8 cellular contexts compared by ENCODE assay signal in the genomic region with DNA sequence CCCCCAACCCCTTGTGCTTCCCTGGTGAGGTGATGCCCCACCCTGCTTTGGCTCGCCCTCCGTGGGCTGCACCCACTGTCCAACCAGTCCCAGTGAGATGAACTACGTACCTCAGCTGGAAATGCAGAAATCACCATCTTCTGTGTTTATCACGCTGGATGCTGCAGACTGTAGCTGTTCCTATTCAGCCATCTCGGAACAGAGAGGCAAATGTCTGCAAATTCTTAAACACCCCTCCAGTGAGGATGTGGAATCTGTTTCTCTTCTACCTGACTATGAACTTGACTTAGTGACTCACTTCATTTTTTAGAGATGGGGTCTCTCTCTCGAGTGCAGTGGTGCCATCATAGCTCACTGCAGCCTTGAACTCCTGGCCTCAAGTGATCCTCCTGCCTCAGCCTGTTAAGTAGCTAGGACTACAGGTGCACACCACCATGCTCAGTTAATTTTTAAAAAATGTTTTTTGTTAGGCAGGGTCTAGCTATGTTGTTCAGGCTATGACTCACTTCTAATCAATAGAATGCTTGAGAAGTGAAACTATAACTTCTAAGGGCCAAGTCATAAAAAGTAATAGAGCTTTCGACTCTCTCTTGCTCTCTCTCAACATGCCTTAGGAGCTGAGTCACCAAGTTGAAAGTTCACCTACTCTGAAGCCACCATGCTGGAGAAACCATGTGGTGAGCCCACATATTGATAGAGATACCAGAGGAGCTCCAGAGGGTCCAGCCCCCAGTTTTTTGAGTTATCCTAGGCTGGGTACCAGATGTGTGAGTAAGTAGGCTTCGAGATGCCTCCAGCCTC. TPM values are rescaled to one million over a fixed set of nuclear protein-coding genes. Genes with fewer than 3 reads are reported as not detected.
DNase-seq lines count a peak whose midpoint lies in the region; ATAC-seq, FAIRE-seq and TF ChIP-seq lines count a peak whose summit lies in the region.

No MANE protein-coding gene starts in this region.

- H4K20me1 ChIP-seq in K562 (replicated peaks; ENCODE audit: control insufficient read depth, insufficient read depth, low read length): no peaks in the 10 kb centered on the region

- H3K79me2 ChIP-seq in K562 (ENCODE audit: control insufficient read depth, insufficient read depth, low read length): no peaks in the 10 kb centered on the region

- TF ChIP-seq CTCF in A549 (IDR thresholded peaks at IDR 0.05): no peak
- TF ChIP-seq CTCF in K562 (IDR thresholded peaks at IDR 0.05 in 2 of 3, conservative IDR thresholded peaks at IDR 0.05 in 1 of 3; ENCODE audit: insufficient read depth in 2 of 3, low read depth in 1 of 3, low read length in 3 of 3): no peak
- no peak for TF ChIP-seq CTCF in esophagus muscularis mucosa (IDR thresholded peaks at IDR 0.05)
- no peak for TF ChIP-seq CTCF in tibial nerve (IDR thresholded peaks at IDR 0.05)

- in situ Hi-C loops in K562 (cut with MboI): no loop called here

- H3K9me3 ChIP-seq in A549: 0 out of 3 replicates have a peak, but pooled peaks cover 3% of the 10 kb centered on the region
- H3K9me3 ChIP-seq in K562 (replicated peaks; ENCODE audit: control insufficient read depth, insufficient read depth, low read depth, low read length): no peaks in the 10 kb centered on the region
- no peaks in the 10 kb centered on the region for H3K9me3 ChIP-seq in esophagus muscularis mucosa
- no peaks in the 10 kb centered on the region for H3K9me3 ChIP-seq in tibial nerve

- TF ChIP-seq POLR2A in A549 (IDR thresholded peaks at IDR 0.05; ENCODE audit: low read length) (no peak), K562 (conservative IDR thresholded peaks at IDR 0.05) (no peak), esophagus muscularis mucosa (IDR thresholded peaks at IDR 0.05; ENCODE audit: low read depth) (no peak), tibial nerve (IDR thresholded peaks at IDR 0.05) (no peak)

- FAIRE-seq in A549 (lab: Jason Lieb, UNC) (no peak), K562 (lab: Jason Lieb, UNC) (peak; percentile 23)

- H3K36me3 ChIP-seq in K562 (ENCODE audit: control insufficient read depth, insufficient read depth, low read length) (no peaks in the 10 kb centered on the region), esophagus muscularis mucosa (no peaks in the 10 kb centered on the region), tibial nerve (no peaks in the 10 kb centered on the region)

- H3K4me2 ChIP-seq in A549 (peak overlapping the region; percentile 36; the same call in 2 of the 3 replicates), K562 (ENCODE audit: insufficient read depth, low read length) (no peak overlapping the region)

- H3K9me1 ChIP-seq in K562 (ENCODE audit: control insufficient read depth, insufficient read depth, low read length): no peaks in the 10 kb centered on the region

- ATAC-seq in A549: peak; percentile 59 to 66; a peak in 5 of 6 replicates
- peak; percentile 85 for ATAC-seq in GM19463 (IDR thresholded peaks at IDR 0.05; ENCODE audit: unreplicated experiment)
- peak; percentile 49; the same call in 1 of the 3 replicates for ATAC-seq in K562

- CTCF ChIA-PET in A549 (lab: Yijun Ruan, JAX): interaction anchor here (1.2 to 3.1 kb wide), 2 partner anchors 9 to 10 kb away, joined by 3 to 14 read pairs; no protein-coding TSS in a partner anchor
- CTCF ChIA-PET in K562 (lab: Yijun Ruan, JAX; ENCODE audit: low intra/inter-chr PET ratio): no interaction called here

- intact Hi-C loops in K562 (cut with micrococcal nuclease): no loop called here
- intact Hi-C loops in esophagus muscularis mucosa (cut with DNase I): no loop called here

- no peak overlapping the region for H3K27ac ChIP-seq in A549
- H3K27ac ChIP-seq in K562 (ENCODE audit: extremely low read depth, low read depth, low read length): no peak overlapping the region
- no peak overlapping the region for H3K27ac ChIP-seq in esophagus muscularis mucosa (replicated peaks in 1 of 4)
- no peak overlapping the region for H3K27ac ChIP-seq in tibial nerve

- H3K4me1 ChIP-seq in A549: peaks cover 8% of the 10 kb centered on the region; the same call in 1 of the 3 replicates
- H3K4me1 ChIP-seq in K562 (replicated peaks in 1 of 2; ENCODE audit: control insufficient read depth in 2 of 2, insufficient read depth in 2 of 2, low read length in 2 of 2): no peaks in the 10 kb centered on the region; a peak in 1 of 5 replicates
- H3K4me1 ChIP-seq in esophagus muscularis mucosa: no peaks in the 10 kb centered on the region
- H3K4me1 ChIP-seq in tibial nerve: no peaks in the 10 kb centered on the region

- 58% methylated on average over 8 of the region's 8 CpGs for WGBS in A549 (ENCODE audit: missing lambda C conversion rate)
- 27% methylated on average over 6 of the region's 8 CpGs for WGBS in K562 (ENCODE audit: insufficient coverage, low coverage, missing lambda C conversion rate)
- WGBS in esophagus muscularis mucosa: 92% methylated on average over 8 of the region's 8 CpGs
- 79 to 83% methylated on average over 8 of the region's 8 CpGs for WGBS in tibial nerve, 2 donors

- no peak for TF ChIP-seq RAD21 in A549 (conservative IDR thresholded peaks at IDR 0.05 in 1 of 2, IDR thresholded peaks at IDR 0.05 in 1 of 2)
- no peak for TF ChIP-seq RAD21 in K562 (CRISPR knock-in tag; conservative IDR thresholded peaks at IDR 0.05 in 1 of 2, IDR thresholded peaks at IDR 0.05 in 1 of 2)

- TF ChIP-seq EP300 in A549 (IDR thresholded peaks at IDR 0.05) (no peak), K562 (IDR thresholded peaks at IDR 0.05; ENCODE audit: low read length) (no peak), esophagus muscularis mucosa (IDR thresholded peaks at IDR 0.05) (no peak), tibial nerve (IDR thresholded peaks at IDR 0.05) (no peak)

- DNase-seq in A549 (ENCODE audit: low read depth in 1 of 2, low spot score in 1 of 2) (peak; percentile 22 to 24), LHCN-M2 (ENCODE audit: low read depth) (peak; percentile 29), K562 (ENCODE audit: extremely low read depth in 1 of 4, low spot score in 3 of 4) (peak in 3 of 4 experiments; percentile 7 to 14 (median 8)), esophagus muscularis mucosa (ENCODE audit: extremely low spot score) (no peak), activated gamma-delta T cell (lab: John Stamatoyannopoulos, UW) (no peak), tibial nerve (ENCODE audit: low spot score in 2 of 2) (no peak), DMS 273 (lab: John Stamatoyannopoulos, UW; ENCODE audit: unreplicated experiment) (no peak)

- H3K4me3 ChIP-seq in A549 (no peak overlapping the region), K562 (no peak overlapping the region), esophagus muscularis mucosa (no peak overlapping the region), tibial nerve (no peak overlapping the region)

- no TSS peak for BruUV-seq in K562 (replicated peaks; lab: Mats Ljungman, UMichigan)

- POLR2A ChIA-PET in A549 (lab: Yijun Ruan, JAX): no interaction called here
- POLR2A ChIA-PET in K562 (lab: Yijun Ruan, JAX): no interaction called here

- H3K9ac ChIP-seq in K562 (ENCODE audit: insufficient read depth in 1 of 2, low read depth in 2 of 2, low read length in 2 of 2): no peak overlapping the region

- H2AFZ ChIP-seq in K562 (ENCODE audit: low read depth, low read length): peak overlapping the region; percentile 48; the same call in 1 of the 2 replicates

- H3K27me3 ChIP-seq in K562 (ENCODE audit: control insufficient read depth in 2 of 2, insufficient read depth in 2 of 2, low read length in 2 of 2): no peaks in the 10 kb centered on the region
- H3K27me3 ChIP-seq in esophagus muscularis mucosa: no peaks in the 10 kb centered on the region
- no peaks in the 10 kb centered on the region for H3K27me3 ChIP-seq in tibial nerve

TF ChIP-seq in A549, 52 proteins besides CTCF, POLR2A, EP300 and RAD21 (continues in another document):
- no peak for TF ChIP-seq BHLHE40 (IDR thresholded peaks at IDR 0.05; ENCODE audit: low read depth, low read length)

TF ChIP-seq in K562, 482 proteins besides CTCF, POLR2A, EP300 and RAD21 (continues in another document):
- TF ChIP-seq ZBTB7A (IDR thresholded peaks at IDR 0.05; ENCODE audit: borderline replicate concordance, control insufficient read depth, low read depth, low read length) (no peak), JUND (IDR thresholded peaks at IDR 0.05; ENCODE audit: borderline replicate concordance, low read depth, low read length) (peak; percentile 24; the same call in 1 of the 2 replicates), JUND (tag; IDR thresholded peaks at IDR 0.05; ENCODE audit: borderline replicate concordance, low read depth, low read length) (no peak), NR2C2 (CRISPR knock-in tag; IDR thresholded peaks at IDR 0.05) (no peak), NR2C2 (tag; IDR thresholded peaks at IDR 0.05) (peak; percentile 58; the same call in 1 of the 2 replicates)

RNA-seq across cellular contexts. Expression of a gene that starts 11.5 kb away (rescaled TPM):
- polyA plus RNA-seq in A549 (2011; rRNA removed) (23.0 and 23.6 TPM in 2 replicates), A549 (2017; fragmentation: RNase III; extraction: RNeasy Plus Mini Kit Qiagen cat#74134 plus additional on column Dnase treatment) (7.5 to 8.7 TPM (median 8.7 TPM) in 3 replicates), K562 (2011; rRNA removed) (6.7 and 12.8 TPM in 2 replicates), K562 (2014; fragmentation: Illumina TruSeq; extraction: Trizol) (6.9 and 8.6 TPM in 2 replicates), K562 (2014; fragmentation: Nextera tagmentation; extraction: Ambion mirVana) (1 to 10 TPM; 3.1 to 6.2 TPM), K562 (2014; rRNA removed) (7.7 and 9.2 TPM in 2 replicates)
- 3.2 and 3.8 TPM in 2 replicates for polyA plus RNA-seq in A549 (2012; cell fraction: cytosol; rRNA removed)
- polyA plus RNA-seq in A549 (2012; cell fraction: nucleus; rRNA removed): 6.3 and 10.9 TPM in 2 replicates
- 25.6 and 28.5 TPM in 2 replicates for polyA minus RNA-seq in A549 (2011; rRNA and poly(A)+ RNA removed)
- total RNA-seq in LHCN-M2 (2014; rRNA removed) (3.7 and 10.9 TPM in 2 replicates), K562 (2014; rRNA removed) (9.0 and 9.5 TPM in 2 replicates), K562 (2014; rRNA removed; fragmentation: Illumina TruSeq; extraction: Trizol) (13.1 and 13.7 TPM in 2 replicates), K562 (2015; rRNA removed; fragmentation: Illumina TruSeq; extraction: Trizol) (11.8 and 14.4 TPM in 2 replicates), K562 (2021) (9.7 and 11.9 TPM in 2 replicates), esophagus muscularis mucosa (10 to 100 TPM; 21.4 to 34.1 (median 22.5) TPM), tibial nerve (10 to 100 TPM; 31.6 to 56.2 (median 38.4) TPM)
- 1.6 TPM for polyA plus RNA-seq in LHCN-M2 (2012)
- total RNA-seq in K562 (2011; cell fraction: chromatin; rRNA removed; ENCODE audit: low replicate concordance): 16.6 and 61.9 TPM in 2 replicates
- total RNA-seq in K562 (2011; cell fraction: nucleolus; rRNA removed): 10.3 and 15.1 TPM in 2 replicates
- 25.6 and 31.8 TPM in 2 replicates for total RNA-seq in K562 (2011; cell fraction: nucleoplasm; rRNA removed)
- polyA plus RNA-seq in K562 (2011; cell fraction: cytosol; rRNA removed): 4.5 and 4.6 TPM in 2 replicates
- polyA plus RNA-seq in K562 (2011; cell fraction: nucleus; rRNA removed): 8.2 and 12.9 TPM in 2 replicates
- 5.1 and 7.4 TPM in 2 replicates for polyA plus RNA-seq in K562 (2012)
- 16.7 and 27.7 TPM in 2 replicates for polyA minus RNA-seq in K562 (2011; rRNA and poly(A)+ RNA removed)
- polyA minus RNA-seq in K562 (2011; cell fraction: cytosol; rRNA and poly(A)+ RNA removed): 6.1 and 9.5 TPM in 2 replicates
- 16.8 and 18.7 TPM in 2 replicates for polyA minus RNA-seq in K562 (2011; cell fraction: nucleus; rRNA and poly(A)+ RNA removed)

Comparison
In these comparisons a context has a peak if more than half of its experiments do, and no peak if none do; other contexts are left out.
1. DNase-seq: peak in A549 (2 of 2), LHCN-M2 (single experiment) and K562 (3 of 4); none in esophagus muscularis mucosa (single experiment), activated gamma-delta T cell (single experiment), tibial nerve (0 of 2) and DMS 273 (single experiment).
2. Peak in every context shown above with its lines, with median percentiles within 50 percentile points of each other: ATAC-seq.